ENCODE assay signal across 23 cellular contexts in genomic region chr20:59351148-59352040, GRCh38. TPM values are rescaled to one million over a fixed set of nuclear protein-coding genes. Genes with fewer than 3 reads are reported as not detected.
DNase-seq lines count a peak whose midpoint lies in the region; ATAC-seq and FAIRE-seq lines count a peak whose summit lies in the region.
"Had no signal": no experiment of that assay in that cellular context is flagged by ENCODE, and none has a peak within 500 bp of the region (broad histone marks: within the 10 kb centered on the region; RNA-seq: fewer than 3 reads in every experiment).

No MANE protein-coding gene starts in this region.

- H3K4me3 Mint-ChIP-seq in central memory CD8-positive, alpha-beta T cell: peak overlapping the region; percentile 17
- H3K4me3 Mint-ChIP-seq: activated CD4-positive, alpha-beta T cell treated with anti-CD3 and anti-CD28 coated beads for 36 hours; endodermal cell; naive thymus-derived CD4-positive, alpha-beta T cell had no signal

- peaks cover 1% of the 10 kb centered on the region for H3K36me3 Mint-ChIP-seq in central memory CD8-positive, alpha-beta T cell (ENCODE audit: insufficient read depth)
- H3K36me3 Mint-ChIP-seq: naive thymus-derived CD4-positive, alpha-beta T cell had no signal

- H3K4me1 ChIP-seq in small intestine (ENCODE audit: control insufficient read depth in 2 of 2, insufficient read depth in 1 of 2, low read depth in 1 of 2, low read length in 1 of 2): no peaks in the 10 kb centered on the region

- no peaks in the 10 kb centered on the region for H3K9me3 Mint-ChIP-seq in central memory CD8-positive, alpha-beta T cell
- H3K9me3 Mint-ChIP-seq: endodermal cell; naive thymus-derived CD4-positive, alpha-beta T cell had no signal

- no peak overlapping the region for H3K4me3 ChIP-seq in small intestine (ENCODE audit: low read depth in 1 of 2, low read length in 2 of 2)
- H3K4me3 ChIP-seq: BLaER1 treated with 17β-estradiol and CSF1 and Interleukin-3, amounts not matched to agents 10 nM and 100 nM; sigmoid colon; SK-N-MC had no signal

- H3K36me3 ChIP-seq in small intestine (ENCODE audit: control insufficient read depth in 2 of 2, insufficient read depth in 2 of 2, low read length in 2 of 2): no peaks in the 10 kb centered on the region
- H3K36me3 ChIP-seq: BLaER1 treated with 17β-estradiol and CSF1 and Interleukin-3, amounts not matched to agents 10 nM and 100 nM; sigmoid colon had no signal

- no peak for ATAC-seq in central memory CD8-positive, alpha-beta T cell (replicated peaks; ENCODE audit: extremely low read depth, poor library complexity, severe bottlenecking)
- ATAC-seq: activated CD4-positive, alpha-beta T cell treated with anti-CD3 and anti-CD28 coated beads for 36 hours; naive thymus-derived CD4-positive, alpha-beta T cell had no signal

- H3K27ac ChIP-seq in small intestine (ENCODE audit: low read depth in 1 of 2, low read length in 1 of 2): no peak overlapping the region
- H3K27ac ChIP-seq: BLaER1 treated with 17β-estradiol and CSF1 and Interleukin-3, amounts not matched to agents 10 nM and 100 nM; KMS-11; sigmoid colon; SK-N-MC had no signal

- H3K27ac Mint-ChIP-seq in central memory CD8-positive, alpha-beta T cell (ENCODE audit: low read depth): no peak overlapping the region
- H3K27ac Mint-ChIP-seq: activated CD4-positive, alpha-beta T cell treated with anti-CD3 and anti-CD28 coated beads for 36 hours; endodermal cell had no signal

- DNase-seq in EH (ENCODE audit: low read depth): peak; percentile 62
- peak; percentile 71 for DNase-seq in M059J (ENCODE audit: low read depth)
- no peak for DNase-seq in central memory CD8-positive, alpha-beta T cell (ENCODE audit: low spot score in 2 of 2)
- DNase-seq in small intestine: peak; percentile 45
- no peak for DNase-seq in stimulated activated naive CD4-positive, alpha-beta T cell treated with Interleukin-2 at 50 U/mL for 16 hours (lab: John Stamatoyannopoulos, UW)
- no peak for DNase-seq in activated CD4-positive, alpha-beta T cell treated with anti-CD3 and anti-CD28 coated beads, Interleukin-2, amount 50 U/mL, for 48 hours
- DNase-seq in NCI-H524 treated with DMSO at 0.1 percent for 48 hours (lab: John Stamatoyannopoulos, UW): no peak
- DNase-seq: activated CD4-positive, alpha-beta T cell treated with anti-CD3 and anti-CD28 coated beads for 36 hours; activated CD8-positive, alpha-beta memory T cell treated with anti-CD3 and anti-CD28 coated beads, Interleukin-2, amount 50 U/mL, for 4 hours; activated gamma-delta T cell; DMS153; endodermal cell; islet precursor cell; mammary epithelial cell; naive thymus-derived CD4-positive, alpha-beta T cell; NCI-H1105 treated with DMSO at 0.1 percent for 48 hours; NCI-H526 treated with DMSO at 0.1 percent for 48 hours; sigmoid colon; stimulated activated CD4-positive, alpha-beta T cell treated with anti-CD3 and anti-CD28 coated beads, Interleukin-1b, Interleukin-23, amount 100 ng/mL, for 48 hours had no signal

- peaks cover 6% of the 10 kb centered on the region for H3K4me1 Mint-ChIP-seq in central memory CD8-positive, alpha-beta T cell
- H3K4me1 Mint-ChIP-seq: endodermal cell had no signal

- H3K27me3 ChIP-seq in small intestine (ENCODE audit: control insufficient read depth in 2 of 2, insufficient read depth in 2 of 2, low read length in 2 of 2): no peaks in the 10 kb centered on the region
- H3K27me3 ChIP-seq: BLaER1 treated with 17β-estradiol and CSF1 and Interleukin-3, amounts not matched to agents 10 nM and 100 nM; sigmoid colon had no signal

- 66 to 74% (median 72%) methylated on average over 11 of the region's 11 CpGs for WGBS in small intestine, 3 donors

- FAIRE-seq in small intestine (lab: Jason Lieb, UNC): no peak

- H3K9me3 ChIP-seq in small intestine (ENCODE audit: control insufficient read depth, low read depth): no peaks in the 10 kb centered on the region
- H3K9me3 ChIP-seq: sigmoid colon had no signal

- peaks cover 18% of the 10 kb centered on the region for H3K27me3 Mint-ChIP-seq in central memory CD8-positive, alpha-beta T cell
- H3K27me3 Mint-ChIP-seq: activated CD4-positive, alpha-beta T cell treated with anti-CD3 and anti-CD28 coated beads for 36 hours had no signal

RNA-seq across cellular contexts. Expression of gene EDN3, which starts 51.0 kb away (rescaled TPM):
- not detected in 2 replicates for total RNA-seq in M059J (2014; rRNA removed; shearing (Covaris generic))
- polyA plus RNA-seq in small intestine: 10 to 100 TPM; 10.8 to 58.4 (median 54.3) TPM
- total RNA-seq: endodermal cell, osteocyte had no signal
- polyA plus RNA-seq: mammary epithelial cell had no signal

Comparison
In these comparisons a context has a peak if more than half of its experiments do, and no peak if none do; other contexts are left out.
1. DNase-seq: peak in EH (single experiment), M059J (single experiment) and small intestine (single experiment); none in central memory CD8-positive, alpha-beta T cell (0 of 2), stimulated activated naive CD4-positive, alpha-beta T cell treated with Interleukin-2 at 50 U/mL for 16 hours (single experiment), activated CD4-positive, alpha-beta T cell treated with anti-CD3 and anti-CD28 coated beads, Interleukin-2, amount 50 U/mL, for 48 hours (0 of 2) and NCI-H524 treated with DMSO at 0.1 percent for 48 hours (single experiment).